Comparison of ENCODE assay signal across 10 cellular contexts in the genomic region with DNA sequence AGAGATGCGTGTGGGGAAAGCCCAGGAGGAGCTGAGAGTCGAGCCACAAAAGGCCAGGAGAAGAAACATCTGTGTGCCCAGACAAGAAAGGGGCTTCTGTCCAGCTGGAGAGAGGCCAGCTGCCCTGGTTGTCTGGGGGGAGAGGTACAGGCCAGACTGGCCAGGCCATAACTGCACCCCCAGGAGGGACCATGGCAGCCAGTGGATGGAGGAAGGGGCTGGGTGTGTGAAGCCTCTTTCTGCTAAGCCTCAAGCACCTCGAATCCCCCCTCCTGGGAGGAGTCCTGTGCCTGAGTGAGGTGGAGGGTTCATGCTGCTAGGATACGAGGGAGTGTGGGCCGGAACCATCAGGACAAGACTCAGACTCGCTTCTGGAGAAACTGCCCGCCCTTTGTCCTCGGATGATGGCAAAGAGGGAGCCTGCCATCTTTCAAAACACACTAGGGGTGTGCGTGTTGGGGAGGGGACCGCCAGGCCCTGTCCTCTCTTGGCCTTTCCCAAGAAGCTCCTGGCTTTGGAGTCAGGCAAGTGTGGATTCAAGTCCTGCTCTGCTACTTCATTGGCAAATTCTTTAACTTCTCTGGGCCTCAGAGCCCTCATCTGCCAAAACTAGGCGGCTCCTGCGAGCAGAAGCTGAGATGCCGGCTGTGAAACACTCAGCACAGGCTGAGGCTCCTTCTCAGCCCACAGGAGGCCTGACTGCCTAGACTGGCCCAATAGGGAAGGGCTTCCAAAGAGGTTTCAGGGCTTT.
DNase-seq lines count a peak whose midpoint lies in the region; ATAC-seq lines count a peak whose summit lies in the region.
"Had no signal": no experiment of that assay in that cellular context is flagged by ENCODE, and none has a peak within 500 bp of the region (broad histone marks: within the 10 kb centered on the region; RNA-seq: fewer than 3 reads in every experiment).

No MANE protein-coding gene starts in this region.

- no peak overlapping the region for H3K4me3 Mint-ChIP-seq in activated CD4-positive, alpha-beta T cell treated with anti-CD3 and anti-CD28 coated beads for 36 hours
- no peak overlapping the region for H3K4me3 Mint-ChIP-seq in activated CD4-positive, alpha-beta T cell treated with anti-CD3 and anti-CD28 coated beads, Interleukin-2, amount 10 ng/mL, durations not matched to agents 7 days and 5 days
- H3K4me3 Mint-ChIP-seq in activated naive CD8-positive, alpha-beta T cell treated with anti-CD3 and anti-CD28 coated beads for 36 hours, result no peak overlapping the region
- H3K4me3 Mint-ChIP-seq in memory B cell, result no peak overlapping the region
- H3K4me3 Mint-ChIP-seq in stimulated activated memory B cell treated with anti-CD40 and anti-IgM and Interleukin-4, amounts not matched to agents 10 μg/mL and 1 μg/mL and 100 μg/mL, for 72 hours, result no peak overlapping the region

- POLR2A ChIA-PET in activated CD4-positive, alpha-beta T cell treated with anti-CD3 and anti-CD28 coated beads for 36 hours (lab: Charles Lee), result interaction anchor here (0.7 kb wide), 1 partner anchor 254 kb away, joined by 3 read pairs; no protein-coding TSS in a partner anchor
- POLR2A ChIA-PET in activated CD4-positive, alpha-beta T cell treated with anti-CD3 and anti-CD28 coated beads, Interleukin-2, amount 10 ng/mL, durations not matched to agents 7 days and 5 days (lab: Charles Lee), result no interaction called here

- no peaks in the 10 kb centered on the region for H3K9me3 Mint-ChIP-seq in activated CD4-positive, alpha-beta T cell treated with anti-CD3 and anti-CD28 coated beads for 36 hours (ENCODE audit: low read depth)
- no peaks in the 10 kb centered on the region for H3K9me3 Mint-ChIP-seq in activated CD4-positive, alpha-beta T cell treated with anti-CD3 and anti-CD28 coated beads, Interleukin-2, amount 10 ng/mL, durations not matched to agents 7 days and 5 days
- H3K9me3 Mint-ChIP-seq in activated naive CD8-positive, alpha-beta T cell treated with anti-CD3 and anti-CD28 coated beads for 36 hours, result no peaks in the 10 kb centered on the region
- H3K9me3 Mint-ChIP-seq in memory B cell, result no peaks in the 10 kb centered on the region
- H3K9me3 Mint-ChIP-seq in stimulated activated memory B cell treated with anti-CD40 and anti-IgM and Interleukin-4, amounts not matched to agents 10 μg/mL and 1 μg/mL and 100 μg/mL, for 72 hours, result no peaks in the 10 kb centered on the region

- no peak for ATAC-seq in activated CD4-positive, alpha-beta T cell treated with anti-CD3 and anti-CD28 coated beads for 36 hours
- ATAC-seq in memory B cell (ENCODE audit: low read depth), result no peak
- no peak for ATAC-seq in stimulated activated memory B cell treated with anti-CD40 and anti-IgM and Interleukin-4, amounts not matched to agents 10 μg/mL and 1 μg/mL and 100 μg/mL, for 72 hours
- ATAC-seq: A549 had no signal

- DNase-seq in activated CD4-positive, alpha-beta T cell treated with anti-CD3 and anti-CD28 coated beads for 36 hours, result no peak
- DNase-seq in activated CD4-positive, alpha-beta T cell treated with anti-CD3 and anti-CD28 coated beads, Interleukin-2, amount 10 ng/mL, durations not matched to agents 7 days and 5 days, result no peak
- DNase-seq in activated naive CD8-positive, alpha-beta T cell treated with anti-CD3 and anti-CD28 coated beads for 36 hours, result no peak
- DNase-seq in memory B cell (ENCODE audit: low spot score in 2 of 2) (no peak), NCI-H748 treated with DMSO at 0.1 percent for 48 hours (lab: John Stamatoyannopoulos, UW) (no peak), EL (no peak), NCI-H82 (lab: John Stamatoyannopoulos, UW) (no peak)
- DNase-seq: activated CD8-positive, alpha-beta memory T cell treated with anti-CD3 and anti-CD28 coated beads, Interleukin-2, amount 50 U/mL, for 48 hours had no signal

- H3K36me3 Mint-ChIP-seq in activated CD4-positive, alpha-beta T cell treated with anti-CD3 and anti-CD28 coated beads for 36 hours (ENCODE audit: low read depth), result peaks cover 14% of the 10 kb centered on the region
- H3K36me3 Mint-ChIP-seq in activated CD4-positive, alpha-beta T cell treated with anti-CD3 and anti-CD28 coated beads, Interleukin-2, amount 10 ng/mL, durations not matched to agents 7 days and 5 days (ENCODE audit: low read depth), result peaks cover 21% of the 10 kb centered on the region
- peaks cover 13% of the 10 kb centered on the region for H3K36me3 Mint-ChIP-seq in activated naive CD8-positive, alpha-beta T cell treated with anti-CD3 and anti-CD28 coated beads for 36 hours
- peaks cover 20% of the 10 kb centered on the region for H3K36me3 Mint-ChIP-seq in memory B cell
- H3K36me3 Mint-ChIP-seq in stimulated activated memory B cell treated with anti-CD40 and anti-IgM and Interleukin-4, amounts not matched to agents 10 μg/mL and 1 μg/mL and 100 μg/mL, for 72 hours, result peaks cover 10% of the 10 kb centered on the region

- peaks cover 16% of the 10 kb centered on the region for H3K4me1 Mint-ChIP-seq in activated CD4-positive, alpha-beta T cell treated with anti-CD3 and anti-CD28 coated beads for 36 hours
- peaks cover 14% of the 10 kb centered on the region for H3K4me1 Mint-ChIP-seq in activated CD4-positive, alpha-beta T cell treated with anti-CD3 and anti-CD28 coated beads, Interleukin-2, amount 10 ng/mL, durations not matched to agents 7 days and 5 days
- H3K4me1 Mint-ChIP-seq in activated naive CD8-positive, alpha-beta T cell treated with anti-CD3 and anti-CD28 coated beads for 36 hours, result peaks cover 24% of the 10 kb centered on the region
- peaks cover 26% of the 10 kb centered on the region for H3K4me1 Mint-ChIP-seq in memory B cell
- peaks cover 35% of the 10 kb centered on the region for H3K4me1 Mint-ChIP-seq in stimulated activated memory B cell treated with anti-CD40 and anti-IgM and Interleukin-4, amounts not matched to agents 10 μg/mL and 1 μg/mL and 100 μg/mL, for 72 hours

- H3K27ac Mint-ChIP-seq in activated CD4-positive, alpha-beta T cell treated with anti-CD3 and anti-CD28 coated beads for 36 hours, result peak overlapping the region; percentile 51
- H3K27ac Mint-ChIP-seq in activated CD4-positive, alpha-beta T cell treated with anti-CD3 and anti-CD28 coated beads, Interleukin-2, amount 10 ng/mL, durations not matched to agents 7 days and 5 days, result no peak overlapping the region
- H3K27ac Mint-ChIP-seq in activated naive CD8-positive, alpha-beta T cell treated with anti-CD3 and anti-CD28 coated beads for 36 hours, result peak overlapping the region; percentile 62
- H3K27ac Mint-ChIP-seq in memory B cell, result peak overlapping the region; percentile 32
- peak overlapping the region; percentile 4 for H3K27ac Mint-ChIP-seq in stimulated activated memory B cell treated with anti-CD40 and anti-IgM and Interleukin-4, amounts not matched to agents 10 μg/mL and 1 μg/mL and 100 μg/mL, for 72 hours

- CTCF ChIA-PET in activated CD4-positive, alpha-beta T cell treated with anti-CD3 and anti-CD28 coated beads for 36 hours (lab: Charles Lee), result interaction anchor here (0.5 to 1.2 kb wide), 6 partner anchors 9 to 417 kb away, joined by 3 to 4 read pairs (median 3); no protein-coding TSS in a partner anchor
- CTCF ChIA-PET in activated CD4-positive, alpha-beta T cell treated with anti-CD3 and anti-CD28 coated beads, Interleukin-2, amount 10 ng/mL, durations not matched to agents 7 days and 5 days (lab: Charles Lee), result interaction anchor here (0.9 to 1.6 kb wide), 4 partner anchors 10 to 21 kb away, joined by 3 to 5 read pairs (median 4); no protein-coding TSS in a partner anchor

- H3K27me3 Mint-ChIP-seq in activated CD4-positive, alpha-beta T cell treated with anti-CD3 and anti-CD28 coated beads for 36 hours, result no peaks in the 10 kb centered on the region
- H3K27me3 Mint-ChIP-seq in activated CD4-positive, alpha-beta T cell treated with anti-CD3 and anti-CD28 coated beads, Interleukin-2, amount 10 ng/mL, durations not matched to agents 7 days and 5 days, result no peaks in the 10 kb centered on the region
- H3K27me3 Mint-ChIP-seq in activated naive CD8-positive, alpha-beta T cell treated with anti-CD3 and anti-CD28 coated beads for 36 hours, result no peaks in the 10 kb centered on the region
- H3K27me3 Mint-ChIP-seq in memory B cell, result no peaks in the 10 kb centered on the region
- no peaks in the 10 kb centered on the region for H3K27me3 Mint-ChIP-seq in stimulated activated memory B cell treated with anti-CD40 and anti-IgM and Interleukin-4, amounts not matched to agents 10 μg/mL and 1 μg/mL and 100 μg/mL, for 72 hours

- intact Hi-C loops in activated CD4-positive, alpha-beta T cell treated with anti-CD3 and anti-CD28 coated beads for 36 hours (cut with DNase I, micrococcal nuclease), result no loop called here
